In genomic region chr3:54514416-54514815, GRCh38 we compare ENCODE assay signal across 7 cellular contexts.
"Had no signal": no experiment of that assay in that cellular context is flagged by ENCODE, and none has a peak within 500 bp of the region (broad histone marks: within the 10 kb centered on the region; RNA-seq: fewer than 3 reads in every experiment).

No MANE protein-coding gene starts in this region.

- H3K27ac Mint-ChIP-seq: GM23338, HFFc6 had no signal

- H2AFZ ChIP-seq: GM23338 had no signal

- DNase-seq: H7, HFFc6, IMR-90 had no signal

- H3K4me1 ChIP-seq: HAP-1 had no signal

- H3K4me1 Mint-ChIP-seq: GM23338 had no signal

- H3K4me3 ChIP-seq: GM23338, HAP-1, K562 had no signal

- H3K9me3 ChIP-seq: HAP-1 had no signal

- H3K4me2 ChIP-seq: GM23338 had no signal

- H3K4me3 Mint-ChIP-seq: GM23338, HFFc6 had no signal

- H3K36me3 ChIP-seq: HAP-1 had no signal

- ATAC-seq: GM23338, HCT116, K562 had no signal
